ENCODE assay signal across 33 cellular contexts in genomic region chr7:138746073-138746472, GRCh38. TPM values are rescaled to one million over a fixed set of nuclear protein-coding genes. Genes with fewer than 3 reads are reported as not detected.
DNase-seq lines count a peak whose midpoint lies in the region; ATAC-seq and TF ChIP-seq lines count a peak whose summit lies in the region.
"Had no signal": no experiment of that assay in that cellular context is flagged by ENCODE, and none has a peak within 500 bp of the region (broad histone marks: within the 10 kb centered on the region; RNA-seq: fewer than 3 reads in every experiment).

No MANE protein-coding gene starts in this region.

- CTCF ChIA-PET in activated CD8-positive, alpha-beta T cell treated with anti-CD3 and anti-CD28 coated beads for 36 hours (lab: Charles Lee): no interaction called here
- CTCF ChIA-PET in activated CD8-positive, alpha-beta T cell treated with anti-CD3 and anti-CD28 coated beads, Interleukin-2, amount 10 ng/mL, durations not matched to agents 7 days and 5 days (lab: Charles Lee): interaction anchor here (1.0 kb wide), 1 partner anchor 119 kb away, joined by 5 read pairs; no protein-coding TSS in a partner anchor
- CTCF ChIA-PET in CD4-positive, alpha-beta T cell (lab: Charles Lee): no interaction called here

- H3K36me3 Mint-ChIP-seq in activated CD8-positive, alpha-beta T cell treated with anti-CD3 and anti-CD28 coated beads for 36 hours (ENCODE audit: low read depth): no peaks in the 10 kb centered on the region
- H3K36me3 Mint-ChIP-seq in activated CD8-positive, alpha-beta T cell treated with anti-CD3 and anti-CD28 coated beads, Interleukin-2, amount 10 ng/mL, durations not matched to agents 7 days and 5 days (ENCODE audit: low read depth): no peaks in the 10 kb centered on the region
- no peaks in the 10 kb centered on the region for H3K36me3 Mint-ChIP-seq in CD4-positive, alpha-beta T cell (ENCODE audit: low read depth)
- H3K36me3 Mint-ChIP-seq in activated naive CD8-positive, alpha-beta T cell treated with anti-CD3 and anti-CD28 coated beads, Interleukin-2, amount 50 U/mL, for 24 hours (ENCODE audit: low read depth): no peaks in the 10 kb centered on the region
- H3K36me3 Mint-ChIP-seq in stimulated activated memory B cell treated with anti-CD40 and anti-IgM and Interleukin-4, amounts not matched to agents 10 μg/mL and 1 μg/mL and 100 μg/mL, for 72 hours: no peaks in the 10 kb centered on the region
- H3K36me3 Mint-ChIP-seq: CD8-positive, alpha-beta T cell; IgD-negative memory B cell; naive thymus-derived CD4-positive, alpha-beta T cell had no signal

- no peak overlapping the region for H3K27ac ChIP-seq in CD4-positive, alpha-beta T cell (ENCODE audit: low read depth, low read length)
- H3K27ac ChIP-seq in KOPT-K1 (ENCODE audit: low read depth, low read length, poor library complexity, severe bottlenecking): peak overlapping the region; percentile 94
- H3K27ac ChIP-seq: lower lobe of right lung, PC-9, thyroid gland, uterus had no signal

- ATAC-seq in activated CD8-positive, alpha-beta T cell treated with anti-CD3 and anti-CD28 coated beads for 36 hours: peak; percentile 84
- ATAC-seq in activated CD8-positive, alpha-beta T cell treated with anti-CD3 and anti-CD28 coated beads, Interleukin-2, amount 10 ng/mL, durations not matched to agents 7 days and 5 days: no peak
- ATAC-seq in CD4-positive, alpha-beta T cell (ENCODE audit: poor library complexity): peak; percentile 32
- ATAC-seq in activated naive CD8-positive, alpha-beta T cell treated with anti-CD3 and anti-CD28 coated beads, Interleukin-2, amount 50 U/mL, for 24 hours: peak; percentile 18
- no peak for ATAC-seq in stimulated activated memory B cell treated with anti-CD40 and anti-IgM and Interleukin-4, amounts not matched to agents 10 μg/mL and 1 μg/mL and 100 μg/mL, for 72 hours
- ATAC-seq: CD8-positive, alpha-beta T cell; effector memory CD8-positive, alpha-beta T cell; lower lobe of right lung; naive thymus-derived CD4-positive, alpha-beta T cell; Right ventricle myocardium inferior had no signal

- H3K27me3 ChIP-seq in CD4-positive, alpha-beta T cell (ENCODE audit: control insufficient read depth, insufficient read depth, low read length): no peaks in the 10 kb centered on the region
- H3K27me3 ChIP-seq: thyroid gland, uterus had no signal

- no peak overlapping the region for H3K27ac Mint-ChIP-seq in activated CD8-positive, alpha-beta T cell treated with anti-CD3 and anti-CD28 coated beads for 36 hours
- H3K27ac Mint-ChIP-seq in activated CD8-positive, alpha-beta T cell treated with anti-CD3 and anti-CD28 coated beads, Interleukin-2, amount 10 ng/mL, durations not matched to agents 7 days and 5 days: no peak overlapping the region
- no peak overlapping the region for H3K27ac Mint-ChIP-seq in CD4-positive, alpha-beta T cell
- no peak overlapping the region for H3K27ac Mint-ChIP-seq in activated naive CD8-positive, alpha-beta T cell treated with anti-CD3 and anti-CD28 coated beads, Interleukin-2, amount 50 U/mL, for 24 hours
- H3K27ac Mint-ChIP-seq in stimulated activated memory B cell treated with anti-CD40 and anti-IgM and Interleukin-4, amounts not matched to agents 10 μg/mL and 1 μg/mL and 100 μg/mL, for 72 hours: no peak overlapping the region
- H3K27ac Mint-ChIP-seq: activated T-helper 2 cell treated with anti-CD3 and anti-CD28 coated beads, Interferon-gamma antibody, Interleukin-2, Interleukin-4, amounts not matched to agents 10 μg/mL and 5 μg/mL and 100 μg/mL, durations not matched to agents 14 hours and 24 hours and 36 hours; B cell; CD8-positive, alpha-beta T cell; effector memory CD8-positive, alpha-beta T cell; HFFc6 had no signal

- H3K4me3 Mint-ChIP-seq in activated CD8-positive, alpha-beta T cell treated with anti-CD3 and anti-CD28 coated beads for 36 hours: no peak overlapping the region
- H3K4me3 Mint-ChIP-seq in activated CD8-positive, alpha-beta T cell treated with anti-CD3 and anti-CD28 coated beads, Interleukin-2, amount 10 ng/mL, durations not matched to agents 7 days and 5 days: no peak overlapping the region
- no peak overlapping the region for H3K4me3 Mint-ChIP-seq in CD4-positive, alpha-beta T cell
- no peak overlapping the region for H3K4me3 Mint-ChIP-seq in activated naive CD8-positive, alpha-beta T cell treated with anti-CD3 and anti-CD28 coated beads, Interleukin-2, amount 50 U/mL, for 24 hours
- H3K4me3 Mint-ChIP-seq in stimulated activated memory B cell treated with anti-CD40 and anti-IgM and Interleukin-4, amounts not matched to agents 10 μg/mL and 1 μg/mL and 100 μg/mL, for 72 hours: no peak overlapping the region
- H3K4me3 Mint-ChIP-seq: B cell; CD8-positive, alpha-beta T cell; effector memory CD8-positive, alpha-beta T cell; HFFc6; IgD-negative memory B cell had no signal

- DNase-seq in activated CD8-positive, alpha-beta T cell treated with anti-CD3 and anti-CD28 coated beads for 36 hours: peak; percentile 29
- DNase-seq in activated CD8-positive, alpha-beta T cell treated with anti-CD3 and anti-CD28 coated beads, Interleukin-2, amount 10 ng/mL, durations not matched to agents 7 days and 5 days: no peak
- DNase-seq in CD4-positive, alpha-beta T cell: no peak
- no peak for DNase-seq in activated naive CD8-positive, alpha-beta T cell treated with anti-CD3 and anti-CD28 coated beads, Interleukin-2, amount 50 U/mL, for 24 hours
- no peak for DNase-seq in hepatic stellate cell (ENCODE audit: low spot score)
- DNase-seq: ACHN; activated CD4-positive, CD25-positive, alpha-beta regulatory T cell; CD8-positive, alpha-beta T cell; cortex of kidney; effector memory CD8-positive, alpha-beta T cell; HFFc6; hypothalamus; lower lobe of right lung; midbrain; naive thymus-derived CD4-positive, alpha-beta T cell; NCI-H1105 treated with DMSO at 0.1 percent for 48 hours; NCI-H2029; NCI-H2227 treated with DMSO at 0.1 percent for 48 hours; NCI-H526; PC-9; SK-N-SH; thyroid gland; uterus had no signal

- peaks cover 5% of the 10 kb centered on the region; the same call in 1 of the 2 replicates for H3K36me3 ChIP-seq in KOPT-K1 (ENCODE audit: insufficient read depth, low read length)
- H3K36me3 ChIP-seq: lower lobe of right lung, thyroid gland, uterus had no signal

- intact Hi-C loops in activated CD8-positive, alpha-beta T cell treated with anti-CD3 and anti-CD28 coated beads for 36 hours (cut with micrococcal nuclease): no loop called here
- intact Hi-C loops in CD4-positive, alpha-beta T cell (cut with DNase I, micrococcal nuclease): no loop called here

- H3K9me3 ChIP-seq in CD4-positive, alpha-beta T cell (ENCODE audit: control insufficient read depth, low read length): no peaks in the 10 kb centered on the region
- H3K9me3 ChIP-seq in KOPT-K1 (ENCODE audit: insufficient read depth, low read length, poor library complexity, severe bottlenecking): no peaks in the 10 kb centered on the region
- H3K9me3 ChIP-seq: lower lobe of right lung, SK-N-SH, thyroid gland, uterus had no signal

- H3K4me1 Mint-ChIP-seq in activated CD8-positive, alpha-beta T cell treated with anti-CD3 and anti-CD28 coated beads for 36 hours (ENCODE audit: low read depth): peaks cover 40% of the 10 kb centered on the region
- peaks cover 39% of the 10 kb centered on the region for H3K4me1 Mint-ChIP-seq in activated CD8-positive, alpha-beta T cell treated with anti-CD3 and anti-CD28 coated beads, Interleukin-2, amount 10 ng/mL, durations not matched to agents 7 days and 5 days (ENCODE audit: low read depth)
- H3K4me1 Mint-ChIP-seq in CD4-positive, alpha-beta T cell (ENCODE audit: low read depth): peaks cover 38% of the 10 kb centered on the region
- peaks cover 18% of the 10 kb centered on the region for H3K4me1 Mint-ChIP-seq in activated naive CD8-positive, alpha-beta T cell treated with anti-CD3 and anti-CD28 coated beads, Interleukin-2, amount 50 U/mL, for 24 hours
- H3K4me1 Mint-ChIP-seq in stimulated activated memory B cell treated with anti-CD40 and anti-IgM and Interleukin-4, amounts not matched to agents 10 μg/mL and 1 μg/mL and 100 μg/mL, for 72 hours: no peaks in the 10 kb centered on the region
- H3K4me1 Mint-ChIP-seq: B cell had no signal

- no peak for TF ChIP-seq CTCF in activated CD8-positive, alpha-beta T cell treated with anti-CD3 and anti-CD28 coated beads for 36 hours (IDR thresholded peaks at IDR 0.05)
- TF ChIP-seq CTCF in CD4-positive, alpha-beta T cell (IDR thresholded peaks at IDR 0.05): no peak

- POLR2A ChIA-PET in activated CD8-positive, alpha-beta T cell treated with anti-CD3 and anti-CD28 coated beads for 36 hours (lab: Charles Lee): no interaction called here
- POLR2A ChIA-PET in activated CD8-positive, alpha-beta T cell treated with anti-CD3 and anti-CD28 coated beads, Interleukin-2, amount 10 ng/mL, durations not matched to agents 7 days and 5 days (lab: Charles Lee): no interaction called here
- POLR2A ChIA-PET in CD4-positive, alpha-beta T cell (lab: Charles Lee): no interaction called here

- H3K27me3 Mint-ChIP-seq in activated CD8-positive, alpha-beta T cell treated with anti-CD3 and anti-CD28 coated beads for 36 hours: no peaks in the 10 kb centered on the region
- H3K27me3 Mint-ChIP-seq in activated CD8-positive, alpha-beta T cell treated with anti-CD3 and anti-CD28 coated beads, Interleukin-2, amount 10 ng/mL, durations not matched to agents 7 days and 5 days (ENCODE audit: low read depth): peaks cover 4% of the 10 kb centered on the region
- H3K27me3 Mint-ChIP-seq in CD4-positive, alpha-beta T cell: no peaks in the 10 kb centered on the region
- H3K27me3 Mint-ChIP-seq in activated naive CD8-positive, alpha-beta T cell treated with anti-CD3 and anti-CD28 coated beads, Interleukin-2, amount 50 U/mL, for 24 hours: peaks cover 1% of the 10 kb centered on the region
- H3K27me3 Mint-ChIP-seq in stimulated activated memory B cell treated with anti-CD40 and anti-IgM and Interleukin-4, amounts not matched to agents 10 μg/mL and 1 μg/mL and 100 μg/mL, for 72 hours: peaks cover 20% of the 10 kb centered on the region
- H3K27me3 Mint-ChIP-seq: effector memory CD8-positive, alpha-beta T cell had no signal

- no peaks in the 10 kb centered on the region for H3K9me3 Mint-ChIP-seq in activated CD8-positive, alpha-beta T cell treated with anti-CD3 and anti-CD28 coated beads for 36 hours
- H3K9me3 Mint-ChIP-seq in activated CD8-positive, alpha-beta T cell treated with anti-CD3 and anti-CD28 coated beads, Interleukin-2, amount 10 ng/mL, durations not matched to agents 7 days and 5 days (ENCODE audit: insufficient read depth): no peaks in the 10 kb centered on the region
- no peaks in the 10 kb centered on the region for H3K9me3 Mint-ChIP-seq in CD4-positive, alpha-beta T cell
- H3K9me3 Mint-ChIP-seq in activated naive CD8-positive, alpha-beta T cell treated with anti-CD3 and anti-CD28 coated beads, Interleukin-2, amount 50 U/mL, for 24 hours: no peaks in the 10 kb centered on the region
- H3K9me3 Mint-ChIP-seq in stimulated activated memory B cell treated with anti-CD40 and anti-IgM and Interleukin-4, amounts not matched to agents 10 μg/mL and 1 μg/mL and 100 μg/mL, for 72 hours: no peaks in the 10 kb centered on the region
- H3K9me3 Mint-ChIP-seq: activated T-helper 2 cell treated with anti-CD3 and anti-CD28 coated beads, Interferon-gamma antibody, Interleukin-2, Interleukin-4, amounts not matched to agents 10 μg/mL and 5 μg/mL and 100 μg/mL, durations not matched to agents 14 hours and 24 hours and 36 hours; CD8-positive, alpha-beta T cell; effector memory CD8-positive, alpha-beta T cell; HFFc6; IgD-negative memory B cell had no signal

RNA-seq across cellular contexts. Expression of gene SVOPL, which starts 44.9 kb away (rescaled TPM):
- total RNA-seq in activated CD8-positive, alpha-beta T cell treated with anti-CD3 and anti-CD28 coated beads for 36 hours: under 1 TPM in 1 of 2 experiments, not detected in 1; 0.78 TPM
- total RNA-seq in activated CD8-positive, alpha-beta T cell treated with anti-CD3 and anti-CD28 coated beads, Interleukin-2, amount 10 ng/mL, durations not matched to agents 7 days and 5 days: 1 to 10 TPM; 3.5 to 4.3 TPM
- not detected for total RNA-seq in CD4-positive, alpha-beta T cell
- total RNA-seq: activated T-helper 2 cell treated with anti-CD3 and anti-CD28 coated beads, Interferon-gamma antibody, Interleukin-2, Interleukin-4, amounts not matched to agents 10 μg/mL and 5 μg/mL and 100 μg/mL, durations not matched to agents 14 hours and 24 hours and 36 hours; B cell; epithelial cell of proximal tubule; HFFc6; M059J; osteoblast; Right ventricle myocardium inferior; T-helper 1 cell treated with Interleukin-12 subunit alpha and Interleukin-12 subunit beta and Interleukin-4 antibody, amounts not matched to agents 30 ng/mL and 1 ng/mL, for 36 hours had no signal

RNA-seq across cellular contexts. Expression of gene TMEM213, which starts 51.7 kb away (rescaled TPM):
- not detected for total RNA-seq in activated CD8-positive, alpha-beta T cell treated with anti-CD3 and anti-CD28 coated beads for 36 hours
- total RNA-seq in activated CD8-positive, alpha-beta T cell treated with anti-CD3 and anti-CD28 coated beads, Interleukin-2, amount 10 ng/mL, durations not matched to agents 7 days and 5 days: not detected
- not detected for total RNA-seq in CD4-positive, alpha-beta T cell
- total RNA-seq: activated T-helper 2 cell treated with anti-CD3 and anti-CD28 coated beads, Interferon-gamma antibody, Interleukin-2, Interleukin-4, amounts not matched to agents 10 μg/mL and 5 μg/mL and 100 μg/mL, durations not matched to agents 14 hours and 24 hours and 36 hours; B cell; CD8-positive, alpha-beta T cell; epithelial cell of proximal tubule; HFFc6; M059J; osteoblast; PC-9; Right ventricle myocardium inferior; thyroid gland had no signal

RNA-seq across cellular contexts. Expression of gene ATP6V0A4, which starts 51.9 kb away (rescaled TPM):
- total RNA-seq in activated CD8-positive, alpha-beta T cell treated with anti-CD3 and anti-CD28 coated beads for 36 hours: not detected
- total RNA-seq in activated CD8-positive, alpha-beta T cell treated with anti-CD3 and anti-CD28 coated beads, Interleukin-2, amount 10 ng/mL, durations not matched to agents 7 days and 5 days: not detected
- not detected for total RNA-seq in CD4-positive, alpha-beta T cell
- total RNA-seq: activated T-helper 2 cell treated with anti-CD3 and anti-CD28 coated beads, Interferon-gamma antibody, Interleukin-2, Interleukin-4, amounts not matched to agents 10 μg/mL and 5 μg/mL and 100 μg/mL, durations not matched to agents 14 hours and 24 hours and 36 hours; B cell; CD8-positive, alpha-beta T cell; naive thymus-derived CD4-positive, alpha-beta T cell; Right ventricle myocardium inferior; thyroid gland; uterus had no signal

Comparison
In these comparisons a context has a peak if more than half of its experiments do, and no peak if none do; other contexts are left out.
1. ATAC-seq: peak in activated CD8-positive, alpha-beta T cell treated with anti-CD3 and anti-CD28 coated beads for 36 hours (single experiment), CD4-positive, alpha-beta T cell (single experiment) and activated naive CD8-positive, alpha-beta T cell treated with anti-CD3 and anti-CD28 coated beads, Interleukin-2, amount 50 U/mL, for 24 hours (single experiment); none in activated CD8-positive, alpha-beta T cell treated with anti-CD3 and anti-CD28 coated beads, Interleukin-2, amount 10 ng/mL, durations not matched to agents 7 days and 5 days (single experiment) and stimulated activated memory B cell treated with anti-CD40 and anti-IgM and Interleukin-4, amounts not matched to agents 10 μg/mL and 1 μg/mL and 100 μg/mL, for 72 hours (single experiment).